In genomic region chr16:78448658-78449327, GRCh38 we compare ENCODE assay signal across 20 cellular contexts.
"Had no signal": no experiment of that assay in that cellular context is flagged by ENCODE, and none has a peak within 500 bp of the region (broad histone marks: within the 10 kb centered on the region; RNA-seq: fewer than 3 reads in every experiment).

No MANE protein-coding gene starts in this region.

- DNase-seq: activated CD4-positive, alpha-beta T cell treated with anti-CD3 and anti-CD28 coated beads, Interleukin-2, amount 10 ng/mL, durations not matched to agents 7 days and 5 days; activated CD4-positive, CD25-positive, alpha-beta regulatory T cell treated with anti-CD3 and anti-CD28 coated beads, Interleukin-2, amount 50 U/mL, for 72 hours; activated CD8-positive, alpha-beta memory T cell treated with anti-CD3 and anti-CD28 coated beads, Interleukin-2, amount 10 ng/mL, durations not matched to agents 7 days and 5 days; activated CD8-positive, alpha-beta T cell treated with anti-CD3 and anti-CD28 coated beads for 36 hours; activated gamma-delta T cell; anterior cingulate cortex; body of pancreas; erythroblast; foreskin fibroblast; heart right ventricle; left ventricle myocardium inferior; right cardiac atrium; stimulated activated CD4-positive, alpha-beta T cell treated with anti-CD3 and anti-CD28 coated beads, Interleukin-4, amount 100 ng/mL, for 24 hours; stimulated activated naive CD4-positive, alpha-beta T cell treated with Interleukin-2 at 50 U/mL for 16 hours; T-helper 17 cell; upper lobe of left lung had no signal

- ATAC-seq: activated CD8-positive, alpha-beta memory T cell treated with anti-CD3 and anti-CD28 coated beads, Interleukin-2, amount 10 ng/mL, durations not matched to agents 7 days and 5 days; activated CD8-positive, alpha-beta T cell treated with anti-CD3 and anti-CD28 coated beads for 36 hours; body of pancreas; heart right ventricle; natural killer cell treated with Interleukin-12 subunit alpha and Interleukin-12 subunit beta and Interleukin-15 and Interleukin-18, amount 100 ng/mL, for 72 hours; right cardiac atrium; T-helper 17 cell had no signal

- H3K9ac ChIP-seq: parathyroid adenoma had no signal

- H2AFZ ChIP-seq: parathyroid adenoma had no signal

- H3K4me1 ChIP-seq: left ventricle myocardium inferior, upper lobe of left lung had no signal

- H3K4me3 ChIP-seq: body of pancreas, cardiac muscle cell, heart right ventricle, left ventricle myocardium inferior, upper lobe of left lung had no signal

- H3K27me3 ChIP-seq: body of pancreas, cardiac muscle cell, heart right ventricle, neutrophil, upper lobe of left lung had no signal

- H3K36me3 ChIP-seq: cardiac muscle cell, heart right ventricle, left ventricle myocardium inferior, neutrophil, upper lobe of left lung had no signal

- H3K9me3 ChIP-seq: body of pancreas, heart right ventricle, left ventricle myocardium inferior, neutrophil, upper lobe of left lung had no signal

- H3K79me2 ChIP-seq: parathyroid adenoma had no signal

- H3K27ac ChIP-seq: body of pancreas, cardiac muscle cell, heart right ventricle, left ventricle myocardium inferior, neutrophil, parathyroid adenoma, upper lobe of left lung had no signal
